In the genomic region with DNA sequence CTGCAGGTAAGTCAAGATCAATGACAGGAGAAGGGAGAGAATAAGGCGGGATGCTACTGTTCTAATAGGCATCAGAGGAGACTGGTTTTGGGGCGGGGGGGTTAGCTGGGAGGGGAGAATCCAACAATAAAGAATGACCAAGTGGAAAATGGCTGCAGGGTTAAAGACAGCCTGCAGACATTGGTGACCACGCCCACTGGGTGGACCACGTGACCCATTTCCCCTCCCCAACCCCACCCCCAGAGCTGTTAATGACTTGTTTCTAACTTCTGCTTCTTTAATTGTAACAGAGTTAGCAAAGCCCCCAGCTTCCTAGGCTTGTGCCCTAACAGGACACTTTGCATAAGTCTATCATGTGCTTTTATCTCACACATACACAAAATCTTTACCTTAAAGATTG, we compare ENCODE assay signal across 25 cellular contexts.
DNase-seq lines count a peak whose midpoint lies in the region; ATAC-seq, FAIRE-seq and TF ChIP-seq lines count a peak whose summit lies in the region.
"Had no signal": no experiment of that assay in that cellular context is flagged by ENCODE, and none has a peak within 500 bp of the region (broad histone marks: within the 10 kb centered on the region; RNA-seq: fewer than 3 reads in every experiment).

No MANE protein-coding gene starts in this region.

- H3K4me3 Mint-ChIP-seq in osteocyte (ENCODE audit: unreplicated experiment): no peak overlapping the region
- H3K4me3 Mint-ChIP-seq: B cell; CD4-positive, CD25-positive, alpha-beta regulatory T cell; CD8-positive, alpha-beta T cell; GM23338; H9 had no signal

- H3K36me3 Mint-ChIP-seq in osteocyte (ENCODE audit: unreplicated experiment): no peaks in the 10 kb centered on the region
- H3K36me3 Mint-ChIP-seq: CD4-positive, CD25-positive, alpha-beta regulatory T cell; CD8-positive, alpha-beta T cell had no signal

- in situ Hi-C loops in K562 (cut with MboI): no loop called here

- no peak for TF ChIP-seq EP300 in K562 (IDR thresholded peaks at IDR 0.05; ENCODE audit: low read length)

- H3K27me3 ChIP-seq in Karpas-422 (ENCODE audit: low read length): no peaks in the 10 kb centered on the region; the same call in 1 of the 2 replicates
- no peaks in the 10 kb centered on the region for H3K27me3 ChIP-seq in K562 (ENCODE audit: control insufficient read depth in 2 of 2, insufficient read depth in 2 of 2, low read length in 2 of 2)
- H3K27me3 ChIP-seq in thyroid gland: no peaks in the 10 kb centered on the region
- no peaks in the 10 kb centered on the region for H3K27me3 ChIP-seq in Peyer's patch
- H3K27me3 ChIP-seq: BLaER1 had no signal

- no peak for TF ChIP-seq CTCF in OCI-LY7 (conservative IDR thresholded peaks at IDR 0.05; ENCODE audit: low read length)
- TF ChIP-seq CTCF in K562 (IDR thresholded peaks at IDR 0.05 in 2 of 3, conservative IDR thresholded peaks at IDR 0.05 in 1 of 3; ENCODE audit: insufficient read depth in 2 of 3, low read depth in 1 of 3, low read length in 3 of 3): no peak
- no peak for TF ChIP-seq CTCF in osteocyte (IDR thresholded peaks at IDR 0.05)
- no peak for TF ChIP-seq CTCF in thyroid gland (IDR thresholded peaks at IDR 0.05)
- no peak for TF ChIP-seq CTCF in Peyer's patch (IDR thresholded peaks at IDR 0.05)

- H3K4me1 ChIP-seq in Karpas-422 (ENCODE audit: low read length): no peaks in the 10 kb centered on the region; the same call in 1 of the 2 replicates
- H3K4me1 ChIP-seq in OCI-LY7 (ENCODE audit: insufficient read depth, low read length, poor library complexity, severe bottlenecking): no peaks in the 10 kb centered on the region
- H3K4me1 ChIP-seq in K562 (replicated peaks in 1 of 2; ENCODE audit: control insufficient read depth in 2 of 2, insufficient read depth in 2 of 2, low read length in 2 of 2): no peaks in the 10 kb centered on the region
- no peaks in the 10 kb centered on the region for H3K4me1 ChIP-seq in thyroid gland
- no peaks in the 10 kb centered on the region for H3K4me1 ChIP-seq in Peyer's patch
- H3K4me1 ChIP-seq: BLaER1, Caco-2 had no signal

- no peak overlapping the region for H3K27ac ChIP-seq in Karpas-422 (ENCODE audit: low read length)
- H3K27ac ChIP-seq in OCI-LY7 (ENCODE audit: low read depth, low read length, poor library complexity, severe bottlenecking): no peak overlapping the region
- no peak overlapping the region; the same call in 2 of the 3 replicates for H3K27ac ChIP-seq in K562 (ENCODE audit: extremely low read depth, low read depth, low read length)
- no peak overlapping the region for H3K27ac ChIP-seq in thyroid gland
- H3K27ac ChIP-seq in Peyer's patch: no peak overlapping the region
- H3K27ac ChIP-seq: 22Rv1, BLaER1, C4-2B had no signal

- peaks cover 6% of the 10 kb centered on the region for H3K9me3 Mint-ChIP-seq in osteocyte (ENCODE audit: unreplicated experiment)

- FAIRE-seq in K562 (lab: Jason Lieb, UNC): no peak
- FAIRE-seq: A204.1, GM12878, GM19239 had no signal

- no peaks in the 10 kb centered on the region for H3K9me1 ChIP-seq in K562 (ENCODE audit: control insufficient read depth, insufficient read depth, low read length)

- no peak for TF ChIP-seq RAD21 in K562 (CRISPR knock-in tag; conservative IDR thresholded peaks at IDR 0.05 in 1 of 2, IDR thresholded peaks at IDR 0.05 in 1 of 2)

- no peak overlapping the region for H3K27ac Mint-ChIP-seq in osteocyte (ENCODE audit: unreplicated experiment)
- H3K27ac Mint-ChIP-seq: B cell; CD4-positive, CD25-positive, alpha-beta regulatory T cell; CD8-positive, alpha-beta T cell; GM23338; H9 had no signal

- POLR2A ChIA-PET in OCI-LY7 (lab: Charles Lee) (no interaction called here), K562 (lab: Yijun Ruan, JAX) (interaction anchor here (0.5 to 0.6 kb wide), 2 partner anchors 346 to 1730 kb away, joined by 3 read pairs; no protein-coding TSS in a partner anchor)

- BruUV-seq in OCI-LY7 (replicated peaks; lab: Mats Ljungman, UMichigan): no TSS peak
- no TSS peak for BruUV-seq in K562 (replicated peaks; lab: Mats Ljungman, UMichigan)

- H3K4me3 ChIP-seq in Karpas-422 (ENCODE audit: low read length): no peak overlapping the region
- H3K4me3 ChIP-seq in OCI-LY7 (ENCODE audit: low read depth, low read length, poor library complexity, severe bottlenecking): no peak overlapping the region
- peak overlapping the region; percentile 16; the same call in 1 of the 2 replicates for H3K4me3 ChIP-seq in K562
- no peak overlapping the region for H3K4me3 ChIP-seq in thyroid gland (replicated peaks in 1 of 3)
- no peak overlapping the region for H3K4me3 ChIP-seq in Peyer's patch
- H3K4me3 ChIP-seq: BLaER1, GM12878, GM23338 had no signal

- H3K4me2 ChIP-seq in Karpas-422 (ENCODE audit: low read depth, low read length, poor library complexity, severe bottlenecking) (no peak overlapping the region), OCI-LY7 (ENCODE audit: low read length) (no peak overlapping the region), K562 (ENCODE audit: insufficient read depth, low read length) (peak overlapping the region; percentile 49)
- H3K4me2 ChIP-seq: BLaER1, GM23338 had no signal

- H3K9ac ChIP-seq in Karpas-422 (ENCODE audit: low read length) (no peak overlapping the region), K562 (ENCODE audit: insufficient read depth in 1 of 2, low read depth in 2 of 2, low read length in 2 of 2) (no peak overlapping the region)
- H3K9ac ChIP-seq: BLaER1 had no signal

- DNase-seq in Karpas-422 (peak; percentile 57), OCI-LY7 (ENCODE audit: low spot score) (peak; percentile 8), K562 (ENCODE audit: extremely low read depth in 1 of 4, low spot score in 3 of 4) (peak; percentile 39 to 54 (median 44)), osteocyte (ENCODE audit: extremely low spot score, unreplicated experiment) (peak; percentile 48), thyroid gland (no peak), Peyer's patch (no peak), DMS53 (lab: John Stamatoyannopoulos, UW) (no peak)
- DNase-seq: Caco-2; CD4-positive, CD25-positive, alpha-beta regulatory T cell; CD8-positive, alpha-beta T cell; DMS153; DMS79; EL; GDM1; H9 had no signal

- TF ChIP-seq POLR2A in K562 (conservative IDR thresholded peaks at IDR 0.05) (no peak), thyroid gland (IDR thresholded peaks at IDR 0.05) (no peak), Peyer's patch (IDR thresholded peaks at IDR 0.05) (no peak)

- H3K27me3 Mint-ChIP-seq in osteocyte (ENCODE audit: unreplicated experiment): no peaks in the 10 kb centered on the region
- H3K27me3 Mint-ChIP-seq: B cell; CD4-positive, CD25-positive, alpha-beta regulatory T cell had no signal

- H4K20me1 ChIP-seq in Karpas-422 (ENCODE audit: insufficient read depth, low read depth, low read length) (no peaks in the 10 kb centered on the region), OCI-LY7 (ENCODE audit: insufficient read depth, low read length) (no peaks in the 10 kb centered on the region), K562 (replicated peaks; ENCODE audit: control insufficient read depth, insufficient read depth, low read length) (no peaks in the 10 kb centered on the region)
- H4K20me1 ChIP-seq: BLaER1 had no signal

- intact Hi-C loops in OCI-LY7 (cut with micrococcal nuclease; ENCODE audit: unreplicated experiment) (no loop called here), K562 (cut with micrococcal nuclease) (no loop called here), thyroid gland (cut with DNase I) (no loop called here)

- H3K36me3 ChIP-seq in Karpas-422 (ENCODE audit: insufficient read depth, low read length) (no peaks in the 10 kb centered on the region), OCI-LY7 (ENCODE audit: insufficient read depth, low read length) (no peaks in the 10 kb centered on the region), K562 (ENCODE audit: control insufficient read depth, insufficient read depth, low read length) (no peaks in the 10 kb centered on the region), thyroid gland (no peaks in the 10 kb centered on the region), Peyer's patch (no peaks in the 10 kb centered on the region)
- H3K36me3 ChIP-seq: BLaER1 had no signal

- peak; percentile 89 for ATAC-seq in K562
- ATAC-seq in GM21360 (IDR thresholded peaks at IDR 0.05; ENCODE audit: unreplicated experiment): no peak
- ATAC-seq: CD8-positive, alpha-beta T cell; GM12878; GM23338; HCT116 had no signal

- H3K4me1 Mint-ChIP-seq in osteocyte (ENCODE audit: unreplicated experiment): no peaks in the 10 kb centered on the region
- H3K4me1 Mint-ChIP-seq: B cell; CD4-positive, CD25-positive, alpha-beta regulatory T cell; GM23338; H9 had no signal

- H3K79me2 ChIP-seq in Karpas-422 (ENCODE audit: low read length) (no peaks in the 10 kb centered on the region), OCI-LY7 (ENCODE audit: insufficient read depth, low read depth, low read length) (no peaks in the 10 kb centered on the region), K562 (ENCODE audit: control insufficient read depth, insufficient read depth, low read length) (no peaks in the 10 kb centered on the region)

- no peaks in the 10 kb centered on the region for H3K9me2 ChIP-seq in Karpas-422 (replicated peaks; ENCODE audit: insufficient read depth, low read length)
- H3K9me2 ChIP-seq in OCI-LY7 (ENCODE audit: insufficient read depth, low read length): no peaks in the 10 kb centered on the region

- CTCF ChIA-PET in OCI-LY7 (lab: Charles Lee; ENCODE audit: unreplicated experiment): no interaction called here
- CTCF ChIA-PET in K562 (lab: Yijun Ruan, JAX; ENCODE audit: low intra/inter-chr PET ratio): no interaction called here

- no CpG with 5 or more reads among the region's 4 CpGs for WGBS in K562 (ENCODE audit: insufficient coverage, low coverage, missing lambda C conversion rate)
- WGBS in thyroid gland, 2 donors: 88 to 91% methylated on average over 4 of the region's 4 CpGs

- H3K9me3 ChIP-seq in Karpas-422 (ENCODE audit: low read length) (no peaks in the 10 kb centered on the region), OCI-LY7 (ENCODE audit: low read length) (no peaks in the 10 kb centered on the region), K562 (replicated peaks; ENCODE audit: control insufficient read depth, insufficient read depth, low read depth, low read length) (no peaks in the 10 kb centered on the region), thyroid gland (no peaks in the 10 kb centered on the region), Peyer's patch (no peaks in the 10 kb centered on the region)
- H3K9me3 ChIP-seq: Caco-2 had no signal

- no peak overlapping the region for H2AFZ ChIP-seq in Karpas-422 (ENCODE audit: low read length)
- no peak overlapping the region for H2AFZ ChIP-seq in OCI-LY7 (ENCODE audit: low read length)
- H2AFZ ChIP-seq in K562 (ENCODE audit: low read depth, low read length): peak overlapping the region; percentile 90
- H2AFZ ChIP-seq: GM23338 had no signal

TF ChIP-seq in K562, 482 proteins besides CTCF, POLR2A, EP300 and RAD21 (continues in another document):
- 0 out of 2 replicates have a peak, but pooled peaks have one; percentile 32 for TF ChIP-seq CBFA2T2 (conservative IDR thresholded peaks at IDR 0.05)
- TF ChIP-seq, protein P1, sequence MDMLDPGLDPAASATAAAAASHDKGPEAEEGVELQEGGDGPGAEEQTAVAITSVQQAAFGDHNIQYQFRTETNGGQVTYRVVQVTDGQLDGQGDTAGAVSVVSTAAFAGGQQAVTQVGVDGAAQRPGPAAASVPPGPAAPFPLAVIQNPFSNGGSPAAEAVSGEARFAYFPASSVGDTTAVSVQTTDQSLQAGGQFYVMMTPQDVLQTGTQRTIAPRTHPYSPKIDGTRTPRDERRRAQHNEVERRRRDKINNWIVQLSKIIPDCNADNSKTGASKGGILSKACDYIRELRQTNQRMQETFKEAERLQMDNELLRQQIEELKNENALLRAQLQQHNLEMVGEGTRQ (CRISPR knock-in tag; IDR thresholded peaks at IDR 0.05): peak; percentile 74

Comparison
In these comparisons a context has a peak if more than half of its experiments do, and no peak if none do; other contexts are left out.
1. DNase-seq: peak in Karpas-422 (single experiment), OCI-LY7 (single experiment), K562 (4 of 4) and osteocyte (single experiment); none in thyroid gland (0 of 2), Peyer's patch (0 of 3) and DMS53 (single experiment).